17 cellular contexts compared by ENCODE assay signal in genomic region chr6:36559394-36559793, GRCh38.
"Had no signal": no experiment of that assay in that cellular context is flagged by ENCODE, and none has a peak within 500 bp of the region (broad histone marks: within the 10 kb centered on the region; RNA-seq: fewer than 3 reads in every experiment).

No MANE protein-coding gene starts in this region.

- H3K36me3 Mint-ChIP-seq: naive thymus-derived CD8-positive, alpha-beta T cell; stimulated activated effector memory CD8-positive, alpha-beta T cell treated with anti-CD3 and anti-CD28 coated beads, Interleukin-12 subunit alpha, Interleukin-12 subunit beta, amount 100 ng/mL, for 72 hours had no signal

- H3K9ac ChIP-seq: parathyroid adenoma had no signal

- DNase-seq: activated CD4-positive, alpha-beta T cell treated with anti-CD3 and anti-CD28 coated beads for 1 hour; activated CD4-positive, alpha-beta T cell treated with anti-CD3 and anti-CD28 coated beads, Interleukin-2, amount 50 U/mL, for 4 hours; activated naive CD4-positive, alpha-beta T cell treated with anti-CD3 and anti-CD28 coated beads for 36 hours; dorsolateral prefrontal cortex; endodermal cell; gastrocnemius medialis; heart right ventricle; left cardiac atrium; mucosa of descending colon; naive thymus-derived CD8-positive, alpha-beta T cell; stimulated activated CD4-positive, alpha-beta T cell treated with anti-CD3 and anti-CD28 coated beads, Interleukin-12 subunit alpha, Interleukin-12 subunit beta, amount 100 ng/mL, for 4 hours; tibial artery; uterus had no signal

- FAIRE-seq: astrocyte had no signal

- H3K27ac ChIP-seq: dorsolateral prefrontal cortex, gastrocnemius medialis, parathyroid adenoma, tibial artery, uterus had no signal

- H3K9me3 Mint-ChIP-seq: activated naive CD4-positive, alpha-beta T cell treated with anti-CD3 and anti-CD28 coated beads for 36 hours; activated T-helper 17 cell treated with anti-CD3 and anti-CD28 coated beads, Interleukin-2, amount 50 U/mL, for 72 hours; endodermal cell; naive thymus-derived CD8-positive, alpha-beta T cell; stimulated activated effector memory CD8-positive, alpha-beta T cell treated with anti-CD3 and anti-CD28 coated beads, Interleukin-12 subunit alpha, Interleukin-12 subunit beta, amount 100 ng/mL, for 72 hours had no signal

- H3K4me3 Mint-ChIP-seq: activated naive CD4-positive, alpha-beta T cell treated with anti-CD3 and anti-CD28 coated beads for 36 hours; activated T-helper 17 cell treated with anti-CD3 and anti-CD28 coated beads, Interleukin-2, amount 50 U/mL, for 72 hours; endodermal cell; naive thymus-derived CD8-positive, alpha-beta T cell; stimulated activated effector memory CD8-positive, alpha-beta T cell treated with anti-CD3 and anti-CD28 coated beads, Interleukin-12 subunit alpha, Interleukin-12 subunit beta, amount 100 ng/mL, for 72 hours had no signal

- H3K4me1 Mint-ChIP-seq: stimulated activated effector memory CD8-positive, alpha-beta T cell treated with anti-CD3 and anti-CD28 coated beads, Interleukin-12 subunit alpha, Interleukin-12 subunit beta, amount 100 ng/mL, for 72 hours had no signal

- H3K79me2 ChIP-seq: parathyroid adenoma had no signal

- H3K27ac Mint-ChIP-seq: activated naive CD4-positive, alpha-beta T cell treated with anti-CD3 and anti-CD28 coated beads for 36 hours; activated T-helper 17 cell treated with anti-CD3 and anti-CD28 coated beads, Interleukin-2, amount 50 U/mL, for 72 hours; endodermal cell had no signal

- H3K9me3 ChIP-seq: gastrocnemius medialis, heart right ventricle, mucosa of descending colon, tibial artery, uterus had no signal

- H3K27me3 ChIP-seq: dorsolateral prefrontal cortex, gastrocnemius medialis, heart right ventricle, tibial artery, uterus had no signal

- H2AFZ ChIP-seq: parathyroid adenoma had no signal

- ATAC-seq: activated T-helper 17 cell treated with anti-CD3 and anti-CD28 coated beads, Interleukin-2, amount 50 U/mL, for 72 hours; gastrocnemius medialis; heart right ventricle; left cardiac atrium; mucosa of descending colon; naive thymus-derived CD8-positive, alpha-beta T cell; stimulated activated effector memory CD8-positive, alpha-beta T cell treated with anti-CD3 and anti-CD28 coated beads, Interleukin-12 subunit alpha, Interleukin-12 subunit beta, amount 100 ng/mL, for 72 hours had no signal

- H3K36me3 ChIP-seq: gastrocnemius medialis, heart right ventricle, tibial artery, uterus had no signal

- H3K4me1 ChIP-seq: gastrocnemius medialis, parathyroid adenoma, tibial artery, uterus had no signal

- H3K27me3 Mint-ChIP-seq: activated T-helper 17 cell treated with anti-CD3 and anti-CD28 coated beads, Interleukin-2, amount 50 U/mL, for 72 hours had no signal

- H3K4me3 ChIP-seq: dorsolateral prefrontal cortex, gastrocnemius medialis, heart right ventricle, mucosa of descending colon, tibial artery, uterus had no signal
